1 cellular context compared by ENCODE assay signal in the genomic region with DNA sequence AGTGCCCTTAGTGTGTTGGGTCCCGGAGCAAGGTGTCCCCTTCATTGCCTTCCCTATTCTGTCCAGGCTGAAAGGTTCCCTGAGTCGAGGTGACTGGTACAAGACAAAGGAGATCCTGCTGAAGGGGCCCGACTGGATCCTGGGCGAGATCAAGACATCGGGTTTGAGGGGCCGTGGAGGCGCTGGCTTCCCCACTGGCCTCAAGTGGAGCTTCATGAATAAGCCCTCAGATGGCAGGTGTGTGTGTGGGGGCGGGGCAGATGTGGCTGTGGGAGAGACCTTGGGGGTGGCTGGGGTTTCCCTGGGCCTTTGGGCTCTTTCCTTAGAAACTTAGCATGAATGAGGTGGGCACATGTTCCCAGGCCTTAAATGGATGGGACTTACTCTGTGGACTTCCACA.
TF ChIP-seq lines count a peak whose summit lies in the region.

No MANE protein-coding gene starts in this region.

TF ChIP-seq in GM23338, 12 proteins besides CTCF, POLR2A, EP300 and RAD21:
- TF ChIP-seq, protein P1, sequence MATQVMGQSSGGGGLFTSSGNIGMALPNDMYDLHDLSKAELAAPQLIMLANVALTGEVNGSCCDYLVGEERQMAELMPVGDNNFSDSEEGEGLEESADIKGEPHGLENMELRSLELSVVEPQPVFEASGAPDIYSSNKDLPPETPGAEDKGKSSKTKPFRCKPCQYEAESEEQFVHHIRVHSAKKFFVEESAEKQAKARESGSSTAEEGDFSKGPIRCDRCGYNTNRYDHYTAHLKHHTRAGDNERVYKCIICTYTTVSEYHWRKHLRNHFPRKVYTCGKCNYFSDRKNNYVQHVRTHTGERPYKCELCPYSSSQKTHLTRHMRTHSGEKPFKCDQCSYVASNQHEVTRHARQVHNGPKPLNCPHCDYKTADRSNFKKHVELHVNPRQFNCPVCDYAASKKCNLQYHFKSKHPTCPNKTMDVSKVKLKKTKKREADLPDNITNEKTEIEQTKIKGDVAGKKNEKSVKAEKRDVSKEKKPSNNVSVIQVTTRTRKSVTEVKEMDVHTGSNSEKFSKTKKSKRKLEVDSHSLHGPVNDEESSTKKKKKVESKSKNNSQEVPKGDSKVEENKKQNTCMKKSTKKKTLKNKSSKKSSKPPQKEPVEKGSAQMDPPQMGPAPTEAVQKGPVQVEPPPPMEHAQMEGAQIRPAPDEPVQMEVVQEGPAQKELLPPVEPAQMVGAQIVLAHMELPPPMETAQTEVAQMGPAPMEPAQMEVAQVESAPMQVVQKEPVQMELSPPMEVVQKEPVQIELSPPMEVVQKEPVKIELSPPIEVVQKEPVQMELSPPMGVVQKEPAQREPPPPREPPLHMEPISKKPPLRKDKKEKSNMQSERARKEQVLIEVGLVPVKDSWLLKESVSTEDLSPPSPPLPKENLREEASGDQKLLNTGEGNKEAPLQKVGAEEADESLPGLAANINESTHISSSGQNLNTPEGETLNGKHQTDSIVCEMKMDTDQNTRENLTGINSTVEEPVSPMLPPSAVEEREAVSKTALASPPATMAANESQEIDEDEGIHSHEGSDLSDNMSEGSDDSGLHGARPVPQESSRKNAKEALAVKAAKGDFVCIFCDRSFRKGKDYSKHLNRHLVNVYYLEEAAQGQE (IDR thresholded peaks at IDR 0.05; ENCODE audit: unreplicated experiment) = no peak
- TF ChIP-seq ZNF114 (CRISPR knock-in tag; IDR thresholded peaks at IDR 0.05) = no peak
